9 cellular contexts compared by ENCODE assay signal in the genomic region with DNA sequence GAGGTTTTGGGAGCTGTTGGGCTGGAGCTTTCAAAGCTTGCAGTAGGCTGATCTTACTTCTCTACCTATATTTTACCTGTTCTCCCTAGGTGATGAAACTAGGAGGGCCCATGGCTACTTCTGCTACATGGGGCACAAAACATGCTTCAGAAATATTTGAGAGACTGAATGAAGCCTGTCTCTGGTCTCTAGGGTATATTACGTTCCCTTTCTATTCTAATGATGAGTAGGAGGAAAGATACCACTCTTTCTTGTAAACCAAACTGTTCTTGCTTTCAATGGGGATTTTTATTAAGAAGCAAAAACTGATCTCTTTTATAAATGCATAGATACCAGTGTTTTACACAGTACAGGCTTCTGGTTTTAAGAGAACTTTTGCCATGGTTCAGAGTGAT.
DNase-seq lines count a peak whose midpoint lies in the region; ATAC-seq and TF ChIP-seq lines count a peak whose summit lies in the region.
"Had no signal": no experiment of that assay in that cellular context is flagged by ENCODE, and none has a peak within 500 bp of the region (broad histone marks: within the 10 kb centered on the region; RNA-seq: fewer than 3 reads in every experiment).

No MANE protein-coding gene starts in this region.

- H3K4me3 Mint-ChIP-seq in activated CD8-positive, alpha-beta memory T cell treated with anti-CD3 and anti-CD28 coated beads, Interleukin-2, amount 10 ng/mL, durations not matched to agents 7 days and 5 days: peak overlapping the region; percentile 66

- H3K27me3 ChIP-seq in dorsolateral prefrontal cortex (no peaks in the 10 kb centered on the region), suprapubic skin (no peaks in the 10 kb centered on the region)

- peak overlapping the region; percentile 29 for H3K27ac Mint-ChIP-seq in activated CD8-positive, alpha-beta memory T cell treated with anti-CD3 and anti-CD28 coated beads, Interleukin-2, amount 10 ng/mL, durations not matched to agents 7 days and 5 days

- intact Hi-C loops in dorsolateral prefrontal cortex (cut with DNase I): loop anchor here in 1 of 2 donors (5.0 kb wide), 1 partner anchor 58 kb away; no protein-coding TSS in a partner anchor

- H3K27ac ChIP-seq in dorsolateral prefrontal cortex (peak overlapping the region in 57 of 59 donors; percentile 47 to 94 (median 85)), suprapubic skin (no peak overlapping the region)

- H3K4me3 ChIP-seq in dorsolateral prefrontal cortex (peak overlapping the region in 50 of 59 donors; percentile 5 to 63 (median 42)), suprapubic skin (peak overlapping the region; percentile 13)

- H3K36me3 Mint-ChIP-seq in activated CD8-positive, alpha-beta memory T cell treated with anti-CD3 and anti-CD28 coated beads, Interleukin-2, amount 10 ng/mL, durations not matched to agents 7 days and 5 days: no peaks in the 10 kb centered on the region

- H3K4me1 ChIP-seq in suprapubic skin: peaks cover 4% of the 10 kb centered on the region

- TF ChIP-seq CTCF in dorsolateral prefrontal cortex (IDR thresholded peaks at IDR 0.05 in 54 of 56, conservative IDR thresholded peaks at IDR 0.05 in 2 of 56; ENCODE audit: low read depth in 1 of 56, partially characterized antibody in 56 of 56) (no peak), suprapubic skin (IDR thresholded peaks at IDR 0.05) (no peak)

- no peaks in the 10 kb centered on the region for H3K9me3 ChIP-seq in suprapubic skin

- H3K9me3 Mint-ChIP-seq in activated CD8-positive, alpha-beta memory T cell treated with anti-CD3 and anti-CD28 coated beads, Interleukin-2, amount 10 ng/mL, durations not matched to agents 7 days and 5 days (ENCODE audit: low read depth): no peaks in the 10 kb centered on the region

- H3K36me3 ChIP-seq in suprapubic skin: no peaks in the 10 kb centered on the region

- DNase-seq in activated CD8-positive, alpha-beta memory T cell treated with anti-CD3 and anti-CD28 coated beads, Interleukin-2, amount 10 ng/mL, durations not matched to agents 7 days and 5 days: no peak
- DNase-seq in activated CD8-positive, alpha-beta memory T cell treated with anti-CD3 and anti-CD28 coated beads for 24 hours: no peak
- DNase-seq in dorsolateral prefrontal cortex (no peak), suprapubic skin (ENCODE audit: low spot score in 2 of 2) (no peak), COR-L47 (lab: John Stamatoyannopoulos, UW) (no peak)
- no peak for DNase-seq in stimulated activated CD4-positive, alpha-beta T cell treated with anti-CD3 and anti-CD28 coated beads, Interleukin-12 subunit alpha, Interleukin-12 subunit beta, amount 100 ng/mL, for 4 hours
- no peak for DNase-seq in activated CD4-positive, CD25-positive, alpha-beta regulatory T cell (lab: John Stamatoyannopoulos, UW)
- DNase-seq: NCI-H524 treated with DMSO at 0.1 percent for 48 hours had no signal

- TF ChIP-seq POLR2A in suprapubic skin (IDR thresholded peaks at IDR 0.05): no peak

- peaks cover 30% of the 10 kb centered on the region for H3K4me1 Mint-ChIP-seq in activated CD8-positive, alpha-beta memory T cell treated with anti-CD3 and anti-CD28 coated beads, Interleukin-2, amount 10 ng/mL, durations not matched to agents 7 days and 5 days

- H3K27me3 Mint-ChIP-seq in activated CD8-positive, alpha-beta memory T cell treated with anti-CD3 and anti-CD28 coated beads, Interleukin-2, amount 10 ng/mL, durations not matched to agents 7 days and 5 days: no peaks in the 10 kb centered on the region

- no peak for ATAC-seq in activated CD8-positive, alpha-beta memory T cell treated with anti-CD3 and anti-CD28 coated beads, Interleukin-2, amount 10 ng/mL, durations not matched to agents 7 days and 5 days
- peak; percentile 41 for ATAC-seq in HG03103 (IDR thresholded peaks at IDR 0.05; ENCODE audit: low read depth, unreplicated experiment)

- 74% methylated on average over 1 of the region's 1 CpG for WGBS in suprapubic skin

- no peak for TF ChIP-seq EP300 in suprapubic skin (IDR thresholded peaks at IDR 0.05)

- CTCF ChIA-PET in activated CD8-positive, alpha-beta memory T cell treated with anti-CD3 and anti-CD28 coated beads, Interleukin-2, amount 10 ng/mL, durations not matched to agents 7 days and 5 days (lab: Charles Lee): interaction anchor here (0.7 kb wide), 1 partner anchor 134 kb away, joined by 3 read pairs; no protein-coding TSS in a partner anchor
